15 cellular contexts compared by ENCODE assay signal in genomic region chr2:88873620-88874019, GRCh38.
"Had no signal": no experiment of that assay in that cellular context is flagged by ENCODE, and none has a peak within 500 bp of the region (broad histone marks: within the 10 kb centered on the region; RNA-seq: fewer than 3 reads in every experiment).

No MANE protein-coding gene starts in this region.

- H3K4me1 ChIP-seq: esophagus muscularis mucosa, gastrocnemius medialis, sigmoid colon, tibial artery, uterus had no signal

- H3K36me3 ChIP-seq: esophagus muscularis mucosa, gastrocnemius medialis, heart right ventricle, sigmoid colon, tibial artery, upper lobe of left lung, uterus had no signal

- H3K4me3 ChIP-seq: coronary artery, dorsolateral prefrontal cortex, esophagus muscularis mucosa, gastrocnemius medialis, heart right ventricle, sigmoid colon, smooth muscle cell, tibial artery, uterus had no signal

- H3K27me3 ChIP-seq: upper lobe of left lung had no signal

- H3K4me3 Mint-ChIP-seq: naive thymus-derived CD4-positive, alpha-beta T cell; nephron progenitor cell; stimulated activated effector memory CD8-positive, alpha-beta T cell treated with anti-CD3 and anti-CD28 coated beads, Interleukin-12 subunit alpha, Interleukin-12 subunit beta, amount 100 ng/mL, for 72 hours; stimulated activated naive CD8-positive, alpha-beta T cell treated with anti-CD3 and anti-CD28 coated beads, Interleukin-15, Interleukin-2, amounts not matched to agents 100 ng/mL and 50 ng/mL, for 24 hours had no signal

- DNase-seq: gastrocnemius medialis, sigmoid colon, tibial artery, upper lobe of left lung, uterus had no signal

- H3K27ac ChIP-seq: coronary artery, dorsolateral prefrontal cortex, epithelial cell of prostate, esophagus muscularis mucosa, gastrocnemius medialis, heart right ventricle, sigmoid colon, tibial artery, upper lobe of left lung, uterus had no signal

- H3K4me2 ChIP-seq: smooth muscle cell had no signal

- H3K27ac Mint-ChIP-seq: naive thymus-derived CD4-positive, alpha-beta T cell; nephron progenitor cell; stimulated activated effector memory CD8-positive, alpha-beta T cell treated with anti-CD3 and anti-CD28 coated beads, Interleukin-12 subunit alpha, Interleukin-12 subunit beta, amount 100 ng/mL, for 72 hours; stimulated activated naive CD8-positive, alpha-beta T cell treated with anti-CD3 and anti-CD28 coated beads, Interleukin-15, Interleukin-2, amounts not matched to agents 100 ng/mL and 50 ng/mL, for 24 hours had no signal

- H3K9me3 Mint-ChIP-seq: stimulated activated effector memory CD8-positive, alpha-beta T cell treated with anti-CD3 and anti-CD28 coated beads, Interleukin-12 subunit alpha, Interleukin-12 subunit beta, amount 100 ng/mL, for 72 hours; stimulated activated naive CD8-positive, alpha-beta T cell treated with anti-CD3 and anti-CD28 coated beads, Interleukin-15, Interleukin-2, amounts not matched to agents 100 ng/mL and 50 ng/mL, for 24 hours had no signal

- H3K4me1 Mint-ChIP-seq: nephron progenitor cell; stimulated activated effector memory CD8-positive, alpha-beta T cell treated with anti-CD3 and anti-CD28 coated beads, Interleukin-12 subunit alpha, Interleukin-12 subunit beta, amount 100 ng/mL, for 72 hours had no signal

- H3K36me3 Mint-ChIP-seq: naive thymus-derived CD4-positive, alpha-beta T cell; stimulated activated effector memory CD8-positive, alpha-beta T cell treated with anti-CD3 and anti-CD28 coated beads, Interleukin-12 subunit alpha, Interleukin-12 subunit beta, amount 100 ng/mL, for 72 hours had no signal

- H3K9me3 ChIP-seq: esophagus muscularis mucosa, gastrocnemius medialis, heart right ventricle, sigmoid colon, tibial artery, upper lobe of left lung, uterus had no signal
